ENCODE assay signal across 17 cellular contexts in the genomic region with DNA sequence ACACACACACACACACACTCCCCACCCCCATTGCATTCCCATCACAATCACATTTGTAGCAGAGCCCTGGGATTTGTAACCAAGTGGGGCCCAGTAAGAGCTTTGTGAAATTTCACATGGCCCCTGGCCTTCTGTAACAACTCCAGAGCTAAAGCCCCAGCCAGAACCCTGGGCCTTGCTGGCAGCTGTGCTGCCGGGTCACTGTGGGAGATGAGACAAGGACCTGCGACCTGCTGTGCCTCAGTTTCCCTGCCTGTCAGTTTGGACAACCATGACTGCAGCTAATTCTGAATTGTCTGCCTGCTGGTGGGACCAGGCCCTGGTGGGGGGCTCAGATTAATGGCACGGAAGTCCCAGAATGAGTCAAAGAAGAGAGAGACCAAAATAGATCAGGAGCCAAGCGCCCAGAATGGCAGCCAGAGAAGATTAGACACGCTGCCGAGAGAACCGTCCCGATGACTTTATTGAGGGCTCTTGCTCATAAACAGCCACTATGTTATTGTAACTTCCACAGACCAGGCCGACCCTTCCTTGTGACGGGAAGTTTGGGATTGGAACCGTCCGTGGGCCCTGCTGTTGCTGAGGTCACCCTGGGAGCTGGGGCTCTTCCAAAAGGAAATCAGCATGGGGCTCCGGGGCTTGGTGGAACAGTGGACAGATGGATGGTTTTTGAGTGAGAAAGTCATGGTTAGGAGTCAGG.
DNase-seq lines count a peak whose midpoint lies in the region; ATAC-seq, FAIRE-seq and TF ChIP-seq lines count a peak whose summit lies in the region.
"Had no signal": no experiment of that assay in that cellular context is flagged by ENCODE, and none has a peak within 500 bp of the region (broad histone marks: within the 10 kb centered on the region; RNA-seq: fewer than 3 reads in every experiment).

No MANE protein-coding gene starts in this region.

- TF ChIP-seq POLR2A in HepG2 (IDR thresholded peaks at IDR 0.05; ENCODE audit: insufficient read depth in 1 of 2, low read depth in 2 of 2, low read length in 2 of 2) = no peak

- intact Hi-C loops in HepG2 (cut with micrococcal nuclease; ENCODE audit: unreplicated experiment) = no loop called here

- DNase-seq in HepG2 (ENCODE audit: low spot score) = no peak
- DNase-seq in right atrium auricular region (ENCODE audit: low spot score) = no peak
- DNase-seq in stimulated activated CD4-positive, alpha-beta T cell treated with anti-CD3 and anti-CD28 coated beads, Interleukin-2, amount 100 ng/mL, for 48 hours = no peak
- no peak for DNase-seq in activated naive CD4-positive, alpha-beta T cell (lab: John Stamatoyannopoulos, UW)
- DNase-seq in activated CD4-positive, alpha-beta T cell treated with anti-CD3 and anti-CD28 coated beads, Interleukin-2, amount 50 U/mL, for 1 hour = no peak
- DNase-seq: activated CD8-positive, alpha-beta T cell treated with anti-CD3 and anti-CD28 coated beads for 36 hours; activated naive CD8-positive, alpha-beta T cell treated with anti-CD3 and anti-CD28 coated beads for 36 hours; DMS 273 treated with DMSO at 0.1 percent for 48 hours; Kasumi-1; NCI-H2107; NK-92 treated with Interleukin-12 subunit alpha and Interleukin-12 subunit beta, amount 100 ng/mL, for 24 hours; occipital lobe; T-helper 1 cell had no signal

- TF ChIP-seq RAD21 in liver (IDR thresholded peaks at IDR 0.05) = peak in 1 of 2 donors; percentile 7
- no peak for TF ChIP-seq RAD21 in HepG2 (CRISPR knock-in tag; IDR thresholded peaks at IDR 0.05)

- H3K79me2 ChIP-seq in HepG2 (ENCODE audit: insufficient read depth, low read length) = no peaks in the 10 kb centered on the region

- no peak overlapping the region for H3K4me3 ChIP-seq in liver (ENCODE audit: low read depth in 1 of 3, low read length in 3 of 3)
- no peak overlapping the region for H3K4me3 ChIP-seq in HepG2 (replicated peaks in 1 of 3; ENCODE audit: insufficient read depth in 1 of 3, low read depth in 2 of 3, low read length in 3 of 3)
- no peak overlapping the region for H3K4me3 ChIP-seq in right atrium auricular region
- no peak overlapping the region for H3K4me3 ChIP-seq in rectal smooth muscle tissue (ENCODE audit: low read length)
- H3K4me3 ChIP-seq: thoracic aorta had no signal

- in situ Hi-C loops in HepG2 (cut with HindIII; ENCODE audit: extremely low pct_ligation_motif_present, low pct_unique_long_range_greater_than_20kb) = loop anchor here (25.0 kb wide), 1 partner anchor 732 kb away; no protein-coding TSS in a partner anchor

- H3K27me3 ChIP-seq in liver (ENCODE audit: control insufficient read depth in 4 of 4, insufficient read depth in 4 of 4, low read length in 3 of 4) (no peaks in the 10 kb centered on the region), HepG2 (ENCODE audit: control insufficient read depth in 1 of 2, insufficient read depth in 2 of 2, low read length in 2 of 2) (0 out of 5 replicates have a peak, but pooled peaks cover 0 to 1% of the 10 kb centered on the region in 2 experiments), right atrium auricular region (no peaks in the 10 kb centered on the region), rectal smooth muscle tissue (ENCODE audit: control insufficient read depth, insufficient read depth, low read length) (no peaks in the 10 kb centered on the region)

- ATAC-seq in HepG2 (no peak), SK-N-SH treated with all-trans-retinoic acid at 6 μM for 48 hours (no peak)
- ATAC-seq: activated CD8-positive, alpha-beta T cell treated with anti-CD3 and anti-CD28 coated beads for 36 hours had no signal

- no peaks in the 10 kb centered on the region for H3K36me3 ChIP-seq in liver (ENCODE audit: control insufficient read depth in 4 of 4, insufficient read depth in 3 of 4, low read depth in 1 of 4, low read length in 3 of 4)
- H3K36me3 ChIP-seq in HepG2 (replicated peaks in 1 of 2; ENCODE audit: control insufficient read depth in 1 of 2, insufficient read depth in 2 of 2, low read length in 2 of 2) = no peaks in the 10 kb centered on the region
- no peaks in the 10 kb centered on the region for H3K36me3 ChIP-seq in right atrium auricular region
- no peaks in the 10 kb centered on the region for H3K36me3 ChIP-seq in rectal smooth muscle tissue (ENCODE audit: control insufficient read depth, insufficient read depth, low read length)
- H3K36me3 ChIP-seq: thoracic aorta had no signal

- H3K4me1 ChIP-seq in liver (ENCODE audit: control insufficient read depth in 4 of 4, insufficient read depth in 4 of 4, low read length in 3 of 4) = peaks cover 7 to 36% (median 19%) of the 10 kb centered on the region in 4 donors
- H3K4me1 ChIP-seq in HepG2 (ENCODE audit: insufficient read depth, low read length) = peaks cover 32% of the 10 kb centered on the region
- peaks cover 3 to 73% of the 10 kb centered on the region in 2 donors for H3K4me1 ChIP-seq in right atrium auricular region
- peaks cover 56% of the 10 kb centered on the region for H3K4me1 ChIP-seq in rectal smooth muscle tissue (ENCODE audit: control insufficient read depth, insufficient read depth, low read length)

- no peak for TF ChIP-seq CTCF in liver (IDR thresholded peaks at IDR 0.05; ENCODE audit: low read depth, low read length, missing input control)
- TF ChIP-seq CTCF in HepG2 (CRISPR knock-in tag; IDR thresholded peaks at IDR 0.05) = no peak
- no peak for TF ChIP-seq CTCF in right atrium auricular region (IDR thresholded peaks at IDR 0.05)

- BruUV-seq in HepG2 (replicated peaks; lab: Mats Ljungman, UMichigan) = no TSS peak

- FAIRE-seq in HepG2 (lab: Jason Lieb, UNC) = no peak

- CTCF ChIA-PET in HepG2 (lab: Yijun Ruan, JAX; ENCODE audit: low intra/inter-chr PET ratio, low total read pairs) = no interaction called here

- no peak overlapping the region for H3K9ac ChIP-seq in liver (ENCODE audit: low read depth in 1 of 2, low read length in 2 of 2)
- no peak overlapping the region for H3K9ac ChIP-seq in HepG2 (ENCODE audit: insufficient read depth, low read depth, low read length)
- no peak overlapping the region for H3K9ac ChIP-seq in rectal smooth muscle tissue (ENCODE audit: low read length)

- no peaks in the 10 kb centered on the region for H3K9me3 ChIP-seq in liver (ENCODE audit: control insufficient read depth in 4 of 4, low read length in 3 of 4)
- H3K9me3 ChIP-seq in HepG2 (ENCODE audit: low read length) = no peaks in the 10 kb centered on the region
- H3K9me3 ChIP-seq in right atrium auricular region = no peaks in the 10 kb centered on the region
- H3K9me3 ChIP-seq: thoracic aorta had no signal

- TF ChIP-seq EP300 in HepG2 (IDR thresholded peaks at IDR 0.05; ENCODE audit: low read depth in 2 of 2, low read length in 2 of 2) (no peak), HepG2 (CRISPR knock-in tag; IDR thresholded peaks at IDR 0.05; ENCODE audit: borderline replicate concordance) (no peak)

- no peaks in the 10 kb centered on the region for H4K20me1 ChIP-seq in HepG2 (ENCODE audit: insufficient read depth, low read length)

- H3K27ac ChIP-seq in liver (ENCODE audit: low read depth in 1 of 2, low read length in 2 of 2) (peak overlapping the region; percentile 11 to 21), HepG2 (ENCODE audit: extremely low read length, insufficient read depth, low read length) (no peak overlapping the region), right atrium auricular region (peak overlapping the region; percentile 70 to 80), rectal smooth muscle tissue (ENCODE audit: low read depth, low read length) (peak overlapping the region; percentile 33)

- no peak overlapping the region for H2AFZ ChIP-seq in HepG2 (ENCODE audit: low read length)

- WGBS in liver = 88% methylated on average over 13 of the region's 13 CpGs
- WGBS in HepG2 (ENCODE audit: low lambda C conversion rate) = 79% methylated on average over 10 of the region's 13 CpGs

- POLR2A ChIA-PET in HepG2 (lab: Yijun Ruan, JAX) = no interaction called here

- H3K4me2 ChIP-seq in HepG2 (ENCODE audit: low read depth, low read length) = no peak overlapping the region

TF ChIP-seq in liver, 16 proteins besides CTCF, POLR2A, EP300 and RAD21:
- TF ChIP-seq NR2F2 (IDR thresholded peaks at IDR 0.05) (peak; percentile 51), EGR1 (IDR thresholded peaks at IDR 0.05; ENCODE audit: low read depth in 2 of 2) (no peak)
TF ChIP-seq in liver: peak in this region for 1.

TF ChIP-seq in HepG2, 621 proteins besides CTCF, POLR2A, EP300 and RAD21 (continues in another document):
- TF ChIP-seq ZNF703 (CRISPR knock-in tag; IDR thresholded peaks at IDR 0.05; ENCODE audit: borderline replicate concordance) = no peak
- TF ChIP-seq ARID2 (CRISPR knock-in tag; IDR thresholded peaks at IDR 0.05; ENCODE audit: borderline replicate concordance) = no peak
- no peak for TF ChIP-seq NR2C2 (CRISPR knock-in tag; IDR thresholded peaks at IDR 0.05; ENCODE audit: borderline replicate concordance)

TF ChIP-seq in SK-N-SH treated with all-trans-retinoic acid at 6 μM for 48 hours, 23 proteins besides CTCF, POLR2A, EP300 and RAD21 (continues in another document):
- TF ChIP-seq PPARA (CRISPR knock-in tag; IDR thresholded peaks at IDR 0.05; ENCODE audit: borderline replicate concordance) (no peak), ZNF70 (CRISPR knock-in tag; IDR thresholded peaks at IDR 0.05) (no peak), GLIS3 (CRISPR knock-in tag; IDR thresholded peaks at IDR 0.05) (no peak), SNAI2 (CRISPR knock-in tag; IDR thresholded peaks at IDR 0.05) (no peak), ZFP30 (CRISPR knock-in tag; IDR thresholded peaks at IDR 0.05) (no peak), TCF4 (CRISPR knock-in tag; IDR thresholded peaks at IDR 0.05; ENCODE audit: borderline replicate concordance) (no peak), ESRRG (CRISPR knock-in tag; IDR thresholded peaks at IDR 0.05) (no peak), TOX (CRISPR knock-in tag; IDR thresholded peaks at IDR 0.05; ENCODE audit: borderline replicate concordance) (no peak)
- TF ChIP-seq, protein P1, sequence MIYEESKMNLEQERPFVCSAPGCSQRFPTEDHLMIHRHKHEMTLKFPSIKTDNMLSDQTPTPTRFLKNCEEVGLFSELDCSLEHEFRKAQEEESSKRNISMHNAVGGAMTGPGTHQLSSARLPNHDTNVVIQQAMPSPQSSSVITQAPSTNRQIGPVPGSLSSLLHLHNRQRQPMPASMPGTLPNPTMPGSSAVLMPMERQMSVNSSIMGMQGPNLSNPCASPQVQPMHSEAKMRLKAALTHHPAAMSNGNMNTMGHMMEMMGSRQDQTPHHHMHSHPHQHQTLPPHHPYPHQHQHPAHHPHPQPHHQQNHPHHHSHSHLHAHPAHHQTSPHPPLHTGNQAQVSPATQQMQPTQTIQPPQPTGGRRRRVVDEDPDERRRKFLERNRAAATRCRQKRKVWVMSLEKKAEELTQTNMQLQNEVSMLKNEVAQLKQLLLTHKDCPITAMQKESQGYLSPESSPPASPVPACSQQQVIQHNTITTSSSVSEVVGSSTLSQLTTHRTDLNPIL (CRISPR knock-in tag; IDR thresholded peaks at IDR 0.05; ENCODE audit: low read depth) = no peak
